8 cellular contexts compared by ENCODE assay signal in the genomic region with DNA sequence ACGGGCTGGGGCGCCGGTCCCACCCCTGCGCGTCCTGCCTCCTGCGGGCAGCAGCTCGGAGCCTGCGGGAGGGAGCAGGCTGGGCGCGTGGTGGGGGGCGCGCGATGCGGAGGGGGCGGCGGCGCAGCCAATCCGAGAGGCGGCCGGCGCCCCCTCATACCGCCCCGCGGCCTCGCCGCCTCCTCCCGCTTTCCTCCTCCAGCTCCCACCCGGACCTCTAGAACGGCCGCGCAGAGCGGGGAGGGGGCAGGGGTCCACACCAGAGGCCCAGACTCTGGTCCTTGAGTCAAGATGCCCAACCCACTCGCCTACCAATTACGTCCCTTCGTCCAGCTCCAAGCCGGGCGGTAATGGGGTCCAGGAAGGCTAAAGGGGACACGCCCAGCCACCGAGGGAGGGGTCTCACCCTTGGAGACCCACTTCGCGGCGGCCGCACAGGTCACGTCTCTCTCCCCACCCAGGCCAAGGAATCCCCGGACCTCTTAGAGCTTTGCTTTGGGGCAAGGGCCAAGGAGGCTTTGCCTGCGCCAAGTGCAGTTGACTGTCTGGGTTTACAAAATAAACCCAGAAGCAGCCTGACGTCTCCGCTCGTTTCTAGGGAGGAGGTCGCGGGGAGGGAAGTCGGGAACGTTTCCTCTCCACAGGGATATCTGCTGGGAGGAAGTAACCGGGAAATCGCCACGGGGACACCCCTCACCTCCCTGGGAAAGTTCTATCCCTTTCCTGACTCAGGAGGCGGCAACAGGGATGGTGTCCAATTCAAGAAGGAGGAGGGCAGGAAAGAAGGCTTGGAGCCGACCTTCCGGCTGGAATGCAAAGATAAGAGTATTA. TPM values are rescaled to one million over a fixed set of nuclear protein-coding genes. Genes with fewer than 3 reads are reported as not detected.
DNase-seq lines count a peak whose midpoint lies in the region; ATAC-seq and TF ChIP-seq lines count a peak whose summit lies in the region.

A gene with protein sequence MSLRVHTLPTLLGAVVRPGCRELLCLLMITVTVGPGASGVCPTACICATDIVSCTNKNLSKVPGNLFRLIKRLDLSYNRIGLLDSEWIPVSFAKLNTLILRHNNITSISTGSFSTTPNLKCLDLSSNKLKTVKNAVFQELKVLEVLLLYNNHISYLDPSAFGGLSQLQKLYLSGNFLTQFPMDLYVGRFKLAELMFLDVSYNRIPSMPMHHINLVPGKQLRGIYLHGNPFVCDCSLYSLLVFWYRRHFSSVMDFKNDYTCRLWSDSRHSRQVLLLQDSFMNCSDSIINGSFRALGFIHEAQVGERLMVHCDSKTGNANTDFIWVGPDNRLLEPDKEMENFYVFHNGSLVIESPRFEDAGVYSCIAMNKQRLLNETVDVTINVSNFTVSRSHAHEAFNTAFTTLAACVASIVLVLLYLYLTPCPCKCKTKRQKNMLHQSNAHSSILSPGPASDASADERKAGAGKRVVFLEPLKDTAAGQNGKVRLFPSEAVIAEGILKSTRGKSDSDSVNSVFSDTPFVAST (minus strand): TSS at position 66 of the 831 bp plus-strand sequence. CDS start 957 bp downstream, outside the sequence.

- intact Hi-C loops in activated CD4-positive, alpha-beta T cell treated with anti-CD3 and anti-CD28 coated beads, Interleukin-2, amount 10 ng/mL, durations not matched to agents 24 days and 14 days (cut with micrococcal nuclease), result loop anchor here (1.0 to 10.0 kb wide), 11 partner anchors 42 to 865 kb away; a partner anchor contains a TSS
- intact Hi-C loops in lower lobe of right lung (cut with DNase I), result no loop called here

- peak within 1 kb of the TSS; percentile 99 for H3K27ac Mint-ChIP-seq in activated CD4-positive, alpha-beta T cell treated with anti-CD3 and anti-CD28 coated beads, Interleukin-2, amount 10 ng/mL, durations not matched to agents 24 days and 14 days

- H3K36me3 ChIP-seq in KMS-11 (ENCODE audit: insufficient read depth) (no peaks in the 10 kb centered on the region), ectodermal cell (ENCODE audit: control insufficient read depth, insufficient read depth, low read length) (no peaks in the 10 kb centered on the region), lower lobe of right lung (no peaks in the 10 kb centered on the region)

- ATAC-seq in GM19324 (IDR thresholded peaks at IDR 0.05; ENCODE audit: low FRiP score, unreplicated experiment) (peak; percentile 24), lower lobe of right lung (peak; percentile 71 to 75), GM18858 (IDR thresholded peaks at IDR 0.05; ENCODE audit: unreplicated experiment) (no peak)

- no peaks in the 10 kb centered on the region for H3K79me2 ChIP-seq in KMS-11 (ENCODE audit: insufficient read depth, low read depth)

- H3K4me1 ChIP-seq in KMS-11 (ENCODE audit: low read depth, poor library complexity, severe bottlenecking), result no peaks in the 10 kb centered on the region
- H3K4me1 ChIP-seq in ectodermal cell (ENCODE audit: control insufficient read depth, insufficient read depth, low read length), result peaks cover 16% of the 10 kb centered on the region
- H3K4me1 ChIP-seq in lower lobe of right lung, result peaks cover 70% of the 10 kb centered on the region

- WGBS in ectodermal cell, 2 experiments, result 1% methylated on average over 59 of the region's 59 CpGs

- no peak within 1 kb of the TSS for H3K9ac ChIP-seq in KMS-11

- peak within 1 kb of the TSS; percentile 98 for H3K4me3 Mint-ChIP-seq in activated CD4-positive, alpha-beta T cell treated with anti-CD3 and anti-CD28 coated beads, Interleukin-2, amount 10 ng/mL, durations not matched to agents 24 days and 14 days

- peak within 1 kb of the TSS; percentile 57 for H3K4me2 ChIP-seq in KMS-11

- no peaks in the 10 kb centered on the region for H3K9me3 Mint-ChIP-seq in activated CD4-positive, alpha-beta T cell treated with anti-CD3 and anti-CD28 coated beads, Interleukin-2, amount 10 ng/mL, durations not matched to agents 24 days and 14 days

- H3K27ac ChIP-seq in KMS-11 (no peak within 1 kb of the TSS), ectodermal cell (ENCODE audit: insufficient read depth, low read depth, low read length, poor library complexity, severe bottlenecking) (no peak within 1 kb of the TSS), lower lobe of right lung (peak within 1 kb of the TSS; percentile 94)

- peaks cover 32% of the 10 kb centered on the region for H3K36me3 Mint-ChIP-seq in activated CD4-positive, alpha-beta T cell treated with anti-CD3 and anti-CD28 coated beads, Interleukin-2, amount 10 ng/mL, durations not matched to agents 24 days and 14 days (ENCODE audit: low read depth)

- H4K20me1 ChIP-seq in KMS-11 (ENCODE audit: insufficient read depth), result no peaks in the 10 kb centered on the region

- H3K4me1 Mint-ChIP-seq in activated CD4-positive, alpha-beta T cell treated with anti-CD3 and anti-CD28 coated beads, Interleukin-2, amount 10 ng/mL, durations not matched to agents 24 days and 14 days, result peaks cover 68% of the 10 kb centered on the region

- peak; percentile 87 for DNase-seq in ACHN
- peak; percentile 82 for DNase-seq in activated CD4-positive, alpha-beta T cell treated with anti-CD3 and anti-CD28 coated beads, Interleukin-2, amount 10 ng/mL, durations not matched to agents 24 days and 14 days
- peak; percentile 72 for DNase-seq in lower lobe of right lung
- peak; percentile 30 for DNase-seq in stimulated activated CD8-positive, alpha-beta memory T cell treated with anti-CD3 and anti-CD28 coated beads, Interleukin-12 subunit alpha, Interleukin-12 subunit beta, amount 100 ng/mL, for 4 hours (ENCODE audit: low read depth)

- H3K27me3 Mint-ChIP-seq in activated CD4-positive, alpha-beta T cell treated with anti-CD3 and anti-CD28 coated beads, Interleukin-2, amount 10 ng/mL, durations not matched to agents 24 days and 14 days, result no peaks in the 10 kb centered on the region

- H3K27me3 ChIP-seq in KMS-11 (ENCODE audit: insufficient read depth, low read depth), result no peaks in the 10 kb centered on the region
- H3K27me3 ChIP-seq in ectodermal cell (ENCODE audit: control insufficient read depth, insufficient read depth, low read length, poor library complexity, severe bottlenecking), result peaks cover 38% of the 10 kb centered on the region
- no peaks in the 10 kb centered on the region for H3K27me3 ChIP-seq in lower lobe of right lung (ENCODE audit: low read depth)

- peak within 1 kb of the TSS; percentile 79 for H2AFZ ChIP-seq in KMS-11 (ENCODE audit: low read depth)

- H3K9me3 ChIP-seq in ectodermal cell (ENCODE audit: control insufficient read depth, low read length), result no peaks in the 10 kb centered on the region
- no peaks in the 10 kb centered on the region for H3K9me3 ChIP-seq in lower lobe of right lung

- in situ Hi-C loops in ACHN (cut with HindIII; ENCODE audit: low pct_ligation_motif_present, low pct_unique_long_range_greater_than_20kb, low sequenced_read_pairs), result no loop called here

- TF ChIP-seq CTCF in KMS-11 (conservative IDR thresholded peaks at IDR 0.05; ENCODE audit: low read depth, low read length) (no peak), lower lobe of right lung (IDR thresholded peaks at IDR 0.05) (no peak)

- H3K4me3 ChIP-seq in KMS-11 (IDR thresholded peaks at IDR 0.05; ENCODE audit: insufficient read depth, low read depth, low read length), result no peak within 1 kb of the TSS
- peak within 1 kb of the TSS; percentile 59 for H3K4me3 ChIP-seq in ectodermal cell (ENCODE audit: insufficient read depth, low read depth, low read length)
- peak within 1 kb of the TSS; percentile 75 for H3K4me3 ChIP-seq in lower lobe of right lung

RNA-seq across cellular contexts. Expression of the gene that starts here (rescaled TPM):
- 13.6 and 14.4 TPM in 2 replicates for total RNA-seq in activated CD4-positive, alpha-beta T cell treated with anti-CD3 and anti-CD28 coated beads, Interleukin-2, amount 10 ng/mL, durations not matched to agents 24 days and 14 days
- polyA plus RNA-seq in ectodermal cell (2013, experiment 1 of 4), result 6.5 TPM
- polyA plus RNA-seq in ectodermal cell (2013, experiment 2 of 4), result 6.7 TPM
- 6.5 TPM for polyA plus RNA-seq in ectodermal cell (2013, experiment 3 of 4)
- polyA plus RNA-seq in ectodermal cell (2013, experiment 4 of 4), result 5.7 TPM
- total RNA-seq in lower lobe of right lung, result 40.2 TPM

Comparison
In these comparisons a context has a peak if more than half of its experiments do, and no peak if none do; other contexts are left out.
1. DNase-seq: peak in every context shown above with its lines; median percentile 87 in ACHN; 82 in activated CD4-positive, alpha-beta T cell treated with anti-CD3 and anti-CD28 coated beads, Interleukin-2, amount 10 ng/mL, durations not matched to agents 24 days and 14 days; 72 in lower lobe of right lung; 30 in stimulated activated CD8-positive, alpha-beta memory T cell treated with anti-CD3 and anti-CD28 coated beads, Interleukin-12 subunit alpha, Interleukin-12 subunit beta, amount 100 ng/mL, for 4 hours.